Comparison of ENCODE assay signal across 20 cellular contexts in genomic region chr10:56316603-56317002, GRCh38. TPM values are rescaled to one million over a fixed set of nuclear protein-coding genes. Genes with fewer than 3 reads are reported as not detected.
A peak's percentile ranks its signal among the peaks of the same experiment; 100 is the strongest.
DNase-seq lines count a peak whose midpoint lies in the region; ATAC-seq, FAIRE-seq and TF ChIP-seq lines count a peak whose summit lies in the region.
"Had no signal": no experiment of that assay in that cellular context is flagged by ENCODE, and none has a peak within 500 bp of the region (broad histone marks: within the 10 kb centered on the region; RNA-seq: fewer than 3 reads in every experiment).

No MANE protein-coding gene starts in this region.

- FAIRE-seq in bronchial epithelial cell (lab: Jason Lieb, UNC), result no peak
- FAIRE-seq: G401.6, GM12892, GM19239, H54 had no signal

- no peaks in the 10 kb centered on the region for H3K36me3 Mint-ChIP-seq in CD8-positive, alpha-beta T cell
- H3K36me3 Mint-ChIP-seq: CD4-positive, alpha-beta memory T cell had no signal

- H3K4me1 Mint-ChIP-seq in CD8-positive, alpha-beta T cell (ENCODE audit: low read depth), result no peaks in the 10 kb centered on the region
- H3K4me1 Mint-ChIP-seq: CD4-positive, alpha-beta memory T cell; GM23338 had no signal

- DNase-seq in HT1080 (ENCODE audit: low read depth), result peak; percentile 9
- peak; percentile 41 for DNase-seq in MV-4-11 (lab: John Stamatoyannopoulos, UW)
- DNase-seq in bronchial epithelial cell (ENCODE audit: low read depth), result peak; percentile 67
- DNase-seq in NCI-H1048 (lab: John Stamatoyannopoulos, UW), result no peak
- no peak for DNase-seq in CD8-positive, alpha-beta T cell
- DNase-seq: C1 segment of cervical spinal cord; Caco-2; CD4-positive, alpha-beta memory T cell; DMS153; DND-41; HFFc6 had no signal

- no peaks in the 10 kb centered on the region for H3K27me3 ChIP-seq in bronchial epithelial cell (ENCODE audit: control insufficient read depth, insufficient read depth, low read length)
- H3K27me3 ChIP-seq in CD8-positive, alpha-beta T cell (ENCODE audit: insufficient read depth, low read length), result no peaks in the 10 kb centered on the region

- POLR2A ChIA-PET in CD8-positive, alpha-beta T cell (lab: Charles Lee), result no interaction called here

- H3K9me3 ChIP-seq in CD8-positive, alpha-beta T cell (ENCODE audit: low read length), result no peaks in the 10 kb centered on the region
- H3K9me3 ChIP-seq: Caco-2, HAP-1 had no signal

- H3K27me3 Mint-ChIP-seq in CD8-positive, alpha-beta T cell (ENCODE audit: low read depth), result no peaks in the 10 kb centered on the region
- H3K27me3 Mint-ChIP-seq: CD4-positive, alpha-beta memory T cell had no signal

- CTCF ChIA-PET in CD8-positive, alpha-beta T cell (lab: Charles Lee), result no interaction called here

- no peak overlapping the region for H3K4me3 Mint-ChIP-seq in CD8-positive, alpha-beta T cell
- H3K4me3 Mint-ChIP-seq: CD4-positive, alpha-beta memory T cell; GM23338; HFFc6 had no signal

- ATAC-seq in esophagus mucosa, result peak; percentile 52
- no peak for ATAC-seq in GM18907 (IDR thresholded peaks at IDR 0.05; ENCODE audit: unreplicated experiment)
- ATAC-seq in CD8-positive, alpha-beta T cell, result no peak
- no peak for ATAC-seq in GM21723 (IDR thresholded peaks at IDR 0.05; ENCODE audit: unreplicated experiment)
- ATAC-seq: GM23338 had no signal

- no peaks in the 10 kb centered on the region for H3K36me3 ChIP-seq in bronchial epithelial cell (ENCODE audit: control insufficient read depth, insufficient read depth, low read length)
- H3K36me3 ChIP-seq in CD8-positive, alpha-beta T cell (ENCODE audit: insufficient read depth, low read length), result no peaks in the 10 kb centered on the region
- H3K36me3 ChIP-seq: HAP-1 had no signal

- H3K9me3 Mint-ChIP-seq in CD8-positive, alpha-beta T cell, result no peaks in the 10 kb centered on the region

- H3K27ac Mint-ChIP-seq in CD8-positive, alpha-beta T cell, result no peak overlapping the region
- H3K27ac Mint-ChIP-seq: CD4-positive, alpha-beta memory T cell; GM23338; HFFc6 had no signal

- H3K4me3 ChIP-seq in bronchial epithelial cell (ENCODE audit: low read depth, low read length), result no peak overlapping the region
- no peak overlapping the region for H3K4me3 ChIP-seq in CD8-positive, alpha-beta T cell (ENCODE audit: low read depth, low read length)
- H3K4me3 ChIP-seq: GM23338, HAP-1 had no signal

- H3K4me1 ChIP-seq in CD8-positive, alpha-beta T cell (ENCODE audit: insufficient read depth, low read length), result no peaks in the 10 kb centered on the region
- H3K4me1 ChIP-seq: HAP-1 had no signal

- intact Hi-C loops in CD8-positive, alpha-beta T cell (cut with DNase I, micrococcal nuclease), result no loop called here

- no peak for TF ChIP-seq CTCF in bronchial epithelial cell (IDR thresholded peaks at IDR 0.05; ENCODE audit: insufficient read depth, low read length, severe bottlenecking)
- TF ChIP-seq CTCF in CD8-positive, alpha-beta T cell (IDR thresholded peaks at IDR 0.05), result no peak

- no peak overlapping the region for H3K27ac ChIP-seq in CD8-positive, alpha-beta T cell (ENCODE audit: low read depth, low read length)

RNA-seq across cellular contexts. Expression of gene ZWINT, which starts 44.5 kb away (rescaled TPM):
- total RNA-seq in HT1080 (2014; rRNA removed; shearing (Covaris generic)), result 152 and 155 TPM in 2 replicates
- polyA plus RNA-seq in HT1080 (2015; cell fraction: cytosol; rRNA removed), result 74.8 and 91.5 TPM in 2 replicates
- polyA plus RNA-seq in HT1080 (2015; cell fraction: nucleus; rRNA removed), result 105 and 111 TPM in 2 replicates
- total RNA-seq in bronchial epithelial cell (2.6 and 6.0 TPM in 2 replicates), esophagus mucosa (23.7 TPM)
- total RNA-seq in CD8-positive, alpha-beta T cell, result 1 to 10 TPM; 2.2 to 2.5 TPM

Comparison
In these comparisons a context has a peak if more than half of its experiments do, and no peak if none do; other contexts are left out.
1. DNase-seq: peak in HT1080 (single experiment), MV-4-11 (single experiment) and bronchial epithelial cell (single experiment); none in NCI-H1048 (single experiment) and CD8-positive, alpha-beta T cell (0 of 7).